1 cellular context compared by ENCODE assay signal in genomic region chr5:878677-879076, GRCh38. TPM values are rescaled to one million over a fixed set of nuclear protein-coding genes. Genes with fewer than 3 reads are reported as not detected.
"Had no signal": no experiment of that assay in that cellular context is flagged by ENCODE, and none has a peak within 500 bp of the region (broad histone marks: within the 10 kb centered on the region; RNA-seq: fewer than 3 reads in every experiment).

No MANE protein-coding gene starts in this region.

RNA-seq across cellular contexts. Expression of gene TRIP13, which starts 14.0 kb away (rescaled TPM):
- total RNA-seq: ascending aorta had no signal

RNA-seq across cellular contexts. Expression of gene ZDHHC11, which starts 27.9 kb away (rescaled TPM):
- total RNA-seq: ascending aorta had no signal
